30 cellular contexts compared by ENCODE assay signal in the genomic region with DNA sequence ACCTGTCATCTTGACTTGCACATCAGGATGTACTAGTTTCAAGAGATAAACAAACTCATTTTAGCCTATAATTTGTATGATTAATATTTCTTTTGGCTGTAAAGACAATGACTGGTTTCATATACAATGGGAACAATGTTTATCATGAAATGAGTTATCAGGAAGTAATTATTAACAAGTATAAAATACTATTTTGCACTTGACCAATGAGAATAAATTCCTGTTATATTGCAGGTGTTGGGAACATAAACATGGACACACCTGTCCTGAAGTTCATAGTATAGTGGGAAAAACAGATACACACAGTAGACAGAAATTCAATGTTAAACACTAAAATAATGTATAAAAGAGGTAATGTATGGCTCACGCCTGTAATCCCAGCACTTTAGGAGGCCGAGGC.
"Had no signal": no experiment of that assay in that cellular context is flagged by ENCODE, and none has a peak within 500 bp of the region (broad histone marks: within the 10 kb centered on the region; RNA-seq: fewer than 3 reads in every experiment).

No MANE protein-coding gene starts in this region.

- H3K4me3 Mint-ChIP-seq: activated CD4-positive, alpha-beta memory T cell treated with anti-CD3 and anti-CD28 coated beads for 36 hours; activated CD4-positive, alpha-beta T cell treated with anti-CD3 and anti-CD28 coated beads for 36 hours; activated CD4-positive, alpha-beta T cell treated with anti-CD3 and anti-CD28 coated beads, Interleukin-2, amount 10 ng/mL, durations not matched to agents 24 days and 14 days; activated CD8-positive, alpha-beta memory T cell treated with anti-CD3 and anti-CD28 coated beads, Interleukin-2, amount 10 ng/mL, durations not matched to agents 7 days and 5 days; activated CD8-positive, alpha-beta T cell treated with anti-CD3 and anti-CD28 coated beads, Interleukin-2, amount 10 ng/mL, durations not matched to agents 7 days and 5 days; activated naive CD4-positive, alpha-beta T cell treated with anti-CD3 and anti-CD28 coated beads, Interleukin-2, amount 50 U/mL, for 24 hours; activated naive CD8-positive, alpha-beta T cell treated with anti-CD3 and anti-CD28 coated beads for 36 hours; activated naive CD8-positive, alpha-beta T cell treated with anti-CD3 and anti-CD28 coated beads, Interleukin-2, amount 50 U/mL, for 24 hours; activated T-helper 17 cell treated with anti-CD3 and anti-CD28 coated beads, Interleukin-2, amount 50 U/mL, for 72 hours; endodermal cell had no signal

- H3K4me1 Mint-ChIP-seq: activated CD4-positive, alpha-beta T cell treated with anti-CD3 and anti-CD28 coated beads for 36 hours; activated CD4-positive, alpha-beta T cell treated with anti-CD3 and anti-CD28 coated beads, Interleukin-2, amount 10 ng/mL, durations not matched to agents 24 days and 14 days; activated CD8-positive, alpha-beta memory T cell treated with anti-CD3 and anti-CD28 coated beads, Interleukin-2, amount 10 ng/mL, durations not matched to agents 7 days and 5 days; activated naive CD4-positive, alpha-beta T cell treated with anti-CD3 and anti-CD28 coated beads, Interleukin-2, amount 50 U/mL, for 24 hours; activated naive CD8-positive, alpha-beta T cell treated with anti-CD3 and anti-CD28 coated beads for 36 hours; activated naive CD8-positive, alpha-beta T cell treated with anti-CD3 and anti-CD28 coated beads, Interleukin-2, amount 50 U/mL, for 24 hours; activated T-helper 17 cell treated with anti-CD3 and anti-CD28 coated beads, Interleukin-2, amount 50 U/mL, for 72 hours; endodermal cell had no signal

- H3K4me3 ChIP-seq: adrenal gland, body of pancreas, colonic mucosa, dorsolateral prefrontal cortex, esophagus squamous epithelium, gastroesophageal sphincter, heart right ventricle had no signal

- H3K27me3 Mint-ChIP-seq: activated CD4-positive, alpha-beta memory T cell treated with anti-CD3 and anti-CD28 coated beads for 36 hours; activated CD4-positive, alpha-beta T cell treated with anti-CD3 and anti-CD28 coated beads for 36 hours; activated CD4-positive, alpha-beta T cell treated with anti-CD3 and anti-CD28 coated beads, Interleukin-2, amount 10 ng/mL, durations not matched to agents 24 days and 14 days; activated CD8-positive, alpha-beta memory T cell treated with anti-CD3 and anti-CD28 coated beads, Interleukin-2, amount 10 ng/mL, durations not matched to agents 7 days and 5 days; activated naive CD4-positive, alpha-beta T cell treated with anti-CD3 and anti-CD28 coated beads, Interleukin-2, amount 50 U/mL, for 24 hours; activated naive CD8-positive, alpha-beta T cell treated with anti-CD3 and anti-CD28 coated beads for 36 hours; activated naive CD8-positive, alpha-beta T cell treated with anti-CD3 and anti-CD28 coated beads, Interleukin-2, amount 50 U/mL, for 24 hours; activated T-helper 17 cell treated with anti-CD3 and anti-CD28 coated beads, Interleukin-2, amount 50 U/mL, for 72 hours had no signal

- ATAC-seq: activated CD4-positive, alpha-beta T cell treated with anti-CD3 and anti-CD28 coated beads for 36 hours; activated CD8-positive, alpha-beta memory T cell treated with anti-CD3 and anti-CD28 coated beads, Interleukin-2, amount 10 ng/mL, durations not matched to agents 7 days and 5 days; activated CD8-positive, alpha-beta T cell treated with anti-CD3 and anti-CD28 coated beads, Interleukin-2, amount 10 ng/mL, durations not matched to agents 7 days and 5 days; activated naive CD8-positive, alpha-beta T cell treated with anti-CD3 and anti-CD28 coated beads, Interleukin-2, amount 50 U/mL, for 24 hours; activated T-helper 17 cell treated with anti-CD3 and anti-CD28 coated beads, Interleukin-2, amount 50 U/mL, for 72 hours; body of pancreas; gastroesophageal sphincter; heart right ventricle had no signal

- H3K27ac Mint-ChIP-seq: activated CD4-positive, alpha-beta memory T cell treated with anti-CD3 and anti-CD28 coated beads for 36 hours; activated CD4-positive, alpha-beta T cell treated with anti-CD3 and anti-CD28 coated beads for 36 hours; activated CD4-positive, alpha-beta T cell treated with anti-CD3 and anti-CD28 coated beads, Interleukin-2, amount 10 ng/mL, durations not matched to agents 24 days and 14 days; activated CD8-positive, alpha-beta memory T cell treated with anti-CD3 and anti-CD28 coated beads, Interleukin-2, amount 10 ng/mL, durations not matched to agents 7 days and 5 days; activated CD8-positive, alpha-beta T cell treated with anti-CD3 and anti-CD28 coated beads, Interleukin-2, amount 10 ng/mL, durations not matched to agents 7 days and 5 days; activated naive CD4-positive, alpha-beta T cell treated with anti-CD3 and anti-CD28 coated beads, Interleukin-2, amount 50 U/mL, for 24 hours; activated naive CD8-positive, alpha-beta T cell treated with anti-CD3 and anti-CD28 coated beads for 36 hours; activated naive CD8-positive, alpha-beta T cell treated with anti-CD3 and anti-CD28 coated beads, Interleukin-2, amount 50 U/mL, for 24 hours; activated T-helper 17 cell treated with anti-CD3 and anti-CD28 coated beads, Interleukin-2, amount 50 U/mL, for 72 hours; endodermal cell had no signal

- H3K9me3 Mint-ChIP-seq: activated CD4-positive, alpha-beta memory T cell treated with anti-CD3 and anti-CD28 coated beads for 36 hours; activated CD4-positive, alpha-beta T cell treated with anti-CD3 and anti-CD28 coated beads, Interleukin-2, amount 10 ng/mL, durations not matched to agents 24 days and 14 days; activated naive CD4-positive, alpha-beta T cell treated with anti-CD3 and anti-CD28 coated beads, Interleukin-2, amount 50 U/mL, for 24 hours; activated naive CD8-positive, alpha-beta T cell treated with anti-CD3 and anti-CD28 coated beads for 36 hours; activated naive CD8-positive, alpha-beta T cell treated with anti-CD3 and anti-CD28 coated beads, Interleukin-2, amount 50 U/mL, for 24 hours; activated T-helper 17 cell treated with anti-CD3 and anti-CD28 coated beads, Interleukin-2, amount 50 U/mL, for 72 hours; endodermal cell had no signal

- DNase-seq: activated CD4-positive, alpha-beta memory T cell treated with anti-CD3 and anti-CD28 coated beads for 36 hours; activated CD4-positive, alpha-beta T cell treated with anti-CD3 and anti-CD28 coated beads for 36 hours; activated CD4-positive, alpha-beta T cell treated with anti-CD3 and anti-CD28 coated beads, Interleukin-2, amount 10 ng/mL, durations not matched to agents 24 days and 14 days; activated CD4-positive, CD25-positive, alpha-beta regulatory T cell; activated CD4-positive, CD25-positive, alpha-beta regulatory T cell treated with anti-CD3 and anti-CD28 coated beads, Interleukin-2, amount 50 U/mL, for 72 hours; activated CD8-positive, alpha-beta memory T cell treated with anti-CD3 and anti-CD28 coated beads, Interleukin-2, amount 10 ng/mL, durations not matched to agents 7 days and 5 days; activated CD8-positive, alpha-beta memory T cell treated with anti-CD3 and anti-CD28 coated beads, Interleukin-2, amount 50 U/mL, for 4 hours; activated CD8-positive, alpha-beta T cell treated with anti-CD3 and anti-CD28 coated beads, Interleukin-2, amount 10 ng/mL, durations not matched to agents 7 days and 5 days; activated effector memory CD4-positive, alpha-beta T cell treated with Interleukin-2 at 50 U/mL for 16 hours; activated gamma-delta T cell treated with Interleukin-2 at 50 U/mL for 16 hours; activated naive CD4-positive, alpha-beta T cell treated with Interleukin-2 at 50 U/mL for 16 hours; activated naive CD8-positive, alpha-beta T cell treated with anti-CD3 and anti-CD28 coated beads for 36 hours; activated naive CD8-positive, alpha-beta T cell treated with anti-CD3 and anti-CD28 coated beads, Interleukin-2, amount 50 U/mL, for 24 hours; activated T-cell treated with anti-CD3 and anti-CD28 coated beads, Interleukin-2, amount 50 U/mL, for 1 hour; adrenal gland; amygdala; aorta; body of pancreas; caudate nucleus; colonic mucosa; dorsolateral prefrontal cortex; effector memory CD4-positive, alpha-beta T cell; endodermal cell; esophagus squamous epithelium; foreskin melanocyte; heart right ventricle; T-helper 2 cell had no signal
